8 cellular contexts compared by ENCODE assay signal in the genomic region with DNA sequence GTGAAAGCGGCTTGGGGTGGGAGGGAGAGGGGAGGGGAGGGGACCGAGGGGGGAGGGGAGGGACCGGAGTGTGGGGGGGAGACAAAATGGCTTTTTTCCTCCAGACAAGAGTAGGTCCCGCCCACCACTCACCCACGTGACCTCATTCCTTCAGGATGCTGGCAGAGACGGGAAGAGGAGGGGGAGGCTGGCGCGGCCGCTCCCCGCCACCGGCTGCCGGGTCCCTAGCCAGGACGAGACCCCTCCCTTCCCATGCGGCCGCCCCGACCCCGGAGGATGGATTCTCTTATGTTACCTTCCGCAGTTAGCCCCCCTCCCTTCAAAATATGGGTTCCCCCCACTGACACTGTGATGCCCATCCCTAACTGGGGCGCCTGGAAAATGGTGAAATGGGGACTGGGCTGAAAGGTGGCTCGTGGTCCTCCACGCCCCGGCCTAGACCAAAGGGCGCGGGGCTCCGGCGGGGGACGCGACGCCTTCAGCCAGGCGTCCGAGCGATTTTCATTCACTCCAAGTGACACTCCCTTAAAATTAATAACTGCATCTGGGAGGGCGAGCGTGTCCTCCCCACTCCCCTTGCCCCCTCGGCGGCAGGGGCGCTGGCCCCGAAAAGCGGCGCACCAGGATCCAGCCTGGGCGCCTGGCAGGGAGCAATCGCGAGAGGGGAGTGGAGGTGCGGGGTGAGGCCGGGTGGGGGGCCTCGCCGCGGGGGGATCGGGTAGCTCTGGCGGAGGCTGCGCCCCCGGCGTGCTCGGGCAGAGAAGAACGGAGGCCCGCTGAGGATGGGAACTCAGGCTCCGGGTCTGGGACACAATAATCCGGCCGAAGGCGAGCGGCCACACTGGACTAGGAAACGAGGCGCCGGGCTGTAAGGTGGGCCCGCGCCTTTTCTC. TPM values are rescaled to one million over a fixed set of nuclear protein-coding genes. Genes with fewer than 3 reads are reported as not detected.
DNase-seq lines count a peak whose midpoint lies in the region; ATAC-seq, FAIRE-seq and TF ChIP-seq lines count a peak whose summit lies in the region.

TSS of gene PCGF2 (minus strand) at position 8 of the 893 bp plus-strand sequence. CDS start 7,934 bp downstream, outside the sequence.

- H3K4me2 ChIP-seq in astrocyte (ENCODE audit: low read length) (peak within 1 kb of the TSS; percentile 97), hepatocyte (peak within 1 kb of the TSS; percentile 99)

- H3K4me3 Mint-ChIP-seq in astrocyte (ENCODE audit: unreplicated experiment): peak within 1 kb of the TSS; percentile 99

- no peaks in the 10 kb centered on the region for H3K36me3 ChIP-seq in astrocyte (ENCODE audit: insufficient read depth, low read length)
- H3K36me3 ChIP-seq in hepatocyte (replicated peaks; ENCODE audit: insufficient read depth, low read depth): no peaks in the 10 kb centered on the region

- no peak for TF ChIP-seq CTCF in AG10803 (conservative IDR thresholded peaks at IDR 0.05; ENCODE audit: low read length)
- no peak for TF ChIP-seq CTCF in astrocyte (IDR thresholded peaks at IDR 0.05; ENCODE audit: insufficient read depth, low read depth, low read length)
- TF ChIP-seq CTCF in hepatocyte (IDR thresholded peaks at IDR 0.05; ENCODE audit: poor library complexity): no peak

- H3K27me3 ChIP-seq in astrocyte (ENCODE audit: insufficient read depth, low read length) (no peaks in the 10 kb centered on the region), hepatocyte (no peaks in the 10 kb centered on the region)

- WGBS in hepatocyte (ENCODE audit: low lambda C conversion rate, missing lambda C conversion rate): under 1% methylated on average over 46 of the region's 66 CpGs

- no peak within 1 kb of the TSS for H3K27ac Mint-ChIP-seq in astrocyte (ENCODE audit: unreplicated experiment)

- H3K4me1 ChIP-seq in astrocyte (ENCODE audit: insufficient read depth, low read length) (peaks cover 40% of the 10 kb centered on the region), hepatocyte (ENCODE audit: insufficient read depth) (peaks cover 42% of the 10 kb centered on the region)

- H3K4me1 Mint-ChIP-seq in astrocyte (ENCODE audit: low read depth, unreplicated experiment): peaks cover 29% of the 10 kb centered on the region

- DNase-seq in AG10803 (ENCODE audit: low read depth): peak; percentile 85
- peak; percentile 92 for DNase-seq in H4 (ENCODE audit: low spot score)
- DNase-seq in NCI-H524 (lab: John Stamatoyannopoulos, UW): peak; percentile 96 to 97
- DNase-seq in astrocyte (ENCODE audit: low read depth): peak; percentile 78
- peak; percentile 96 for DNase-seq in hepatocyte (ENCODE audit: low spot score)
- peak; percentile 58 to 96 (median 83) for DNase-seq in posterior cingulate gyrus
- DNase-seq in activated CD4-positive, alpha-beta T cell treated with anti-CD3 and anti-CD28 coated beads for 4 hours: no peak

- H3K4me3 ChIP-seq in AG10803 (ENCODE audit: low read length) (peak within 1 kb of the TSS; percentile 86), astrocyte (ENCODE audit: insufficient read depth, low read depth, low read length) (peak within 1 kb of the TSS; percentile 84), hepatocyte (peak within 1 kb of the TSS; percentile 96)

- H3K9me3 ChIP-seq in astrocyte (ENCODE audit: insufficient read depth, low read depth, low read length): no peaks in the 10 kb centered on the region
- H3K9me3 ChIP-seq in hepatocyte (ENCODE audit: low read depth): no peaks in the 10 kb centered on the region

- peak within 1 kb of the TSS; percentile 90 for H3K9ac ChIP-seq in astrocyte (ENCODE audit: low read length)

- H2AFZ ChIP-seq in astrocyte (ENCODE audit: low read depth, low read length) (peak within 1 kb of the TSS; percentile 76), hepatocyte (peak within 1 kb of the TSS; percentile 86)

- peak within 1 kb of the TSS; percentile 61 for H3K27ac ChIP-seq in astrocyte (ENCODE audit: low read depth, low read length)
- peak within 1 kb of the TSS; percentile 97 for H3K27ac ChIP-seq in hepatocyte

- peaks cover 58% of the 10 kb centered on the region for H3K79me2 ChIP-seq in astrocyte (ENCODE audit: insufficient read depth, low read length)
- H3K79me2 ChIP-seq in hepatocyte: peaks cover 53% of the 10 kb centered on the region

- FAIRE-seq in astrocyte (lab: Jason Lieb, UNC): no peak

- H3K27me3 Mint-ChIP-seq in astrocyte (ENCODE audit: low read depth, unreplicated experiment): no peaks in the 10 kb centered on the region

- H3K9me2 ChIP-seq in hepatocyte (replicated peaks; ENCODE audit: insufficient read depth): no peaks in the 10 kb centered on the region

- intact Hi-C loops in posterior cingulate gyrus (cut with DNase I): no loop called here

- peaks cover 2% of the 10 kb centered on the region for H3K9me3 Mint-ChIP-seq in astrocyte (ENCODE audit: unreplicated experiment)

- H4K20me1 ChIP-seq in astrocyte (ENCODE audit: insufficient read depth, low read length) (peaks cover 42% of the 10 kb centered on the region), hepatocyte (ENCODE audit: insufficient read depth, poor library complexity, severe bottlenecking) (peaks cover 26% of the 10 kb centered on the region)

- H3K36me3 Mint-ChIP-seq in astrocyte (ENCODE audit: low read depth, unreplicated experiment): peaks cover 3% of the 10 kb centered on the region

- no peak for ATAC-seq in HG02610 (IDR thresholded peaks at IDR 0.05; ENCODE audit: unreplicated experiment)

RNA-seq across cellular contexts. Expression of gene PCGF2, which starts in this region (rescaled TPM):
- total RNA-seq in H4 (2014; rRNA removed; shearing (Covaris generic)): 1.6 and 3.9 TPM in 2 replicates
- total RNA-seq in astrocyte (68.2 and 73.7 TPM in 2 replicates), hepatocyte (7.2 and 8.7 TPM in 2 replicates)
- polyA plus RNA-seq in hepatocyte: 11.0 and 13.0 TPM in 2 replicates

Comparison
In these comparisons a context has a peak if more than half of its experiments do, and no peak if none do; other contexts are left out.
1. DNase-seq: peak in AG10803 (single experiment), H4 (single experiment), NCI-H524 (2 of 2), astrocyte (single experiment), hepatocyte (single experiment) and posterior cingulate gyrus (10 of 10); none in activated CD4-positive, alpha-beta T cell treated with anti-CD3 and anti-CD28 coated beads for 4 hours (0 of 2).
2. Peak in every context shown above with its lines, with median percentiles within 50 percentile points of each other: H3K4me3 ChIP-seq.